9 cellular contexts compared by ENCODE assay signal in the genomic region with DNA sequence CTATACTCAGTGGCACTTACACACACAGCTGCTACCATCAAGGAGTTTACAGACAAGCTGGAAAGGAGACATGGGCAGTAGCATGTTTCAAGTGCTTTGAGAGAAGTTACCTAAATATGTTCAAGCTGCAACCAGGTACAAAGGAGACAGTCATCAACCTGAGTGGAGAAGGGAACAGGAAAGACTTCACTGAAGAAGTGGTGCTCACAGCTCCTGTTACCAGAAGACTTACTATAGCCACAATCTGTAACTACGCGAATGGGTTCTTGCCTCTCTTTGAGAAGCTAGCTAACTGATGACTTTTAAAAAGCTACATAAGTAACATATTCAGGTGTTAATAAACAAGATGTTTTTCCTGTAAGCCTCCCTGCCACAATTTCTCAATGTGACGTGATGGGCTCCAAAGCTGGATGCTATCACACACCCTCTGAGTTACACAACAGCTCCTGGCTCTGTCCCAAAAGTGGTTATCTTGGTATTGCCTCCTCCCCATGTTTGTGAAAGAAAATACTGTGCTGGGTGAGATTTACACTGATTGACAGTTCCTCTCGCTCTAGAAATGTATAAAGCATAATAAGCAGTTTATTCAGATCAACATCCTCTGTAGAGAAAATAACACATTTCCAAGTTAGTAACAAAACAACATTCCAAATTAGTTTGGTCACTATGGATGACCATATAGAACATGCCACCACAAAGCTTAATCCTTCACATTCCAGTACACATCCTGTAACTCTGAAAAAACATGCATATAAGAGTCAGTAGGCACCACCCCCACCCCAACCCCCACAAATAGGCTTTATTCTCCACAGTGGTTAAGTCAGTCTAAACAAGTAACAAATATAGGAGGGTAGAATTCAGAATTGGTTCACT.
DNase-seq lines count a peak whose midpoint lies in the region; ATAC-seq, FAIRE-seq and TF ChIP-seq lines count a peak whose summit lies in the region.
"Had no signal": no experiment of that assay in that cellular context is flagged by ENCODE, and none has a peak within 500 bp of the region (broad histone marks: within the 10 kb centered on the region; RNA-seq: fewer than 3 reads in every experiment).

No MANE protein-coding gene starts in this region.

- in situ Hi-C loops in GM12878 (cut with MboI): no loop called here

- TF ChIP-seq POLR2A in breast epithelium (IDR thresholded peaks at IDR 0.05): no peak
- no peak for TF ChIP-seq POLR2A in GM12878 (IDR thresholded peaks at IDR 0.05; ENCODE audit: low read depth, low read length)

- H2AFZ ChIP-seq in GM12878 (ENCODE audit: control insufficient read depth, low read depth, low read length): no peak overlapping the region

- peak overlapping the region; percentile 43 for H3K4me3 Mint-ChIP-seq in MCF 10A (ENCODE audit: unreplicated experiment)
- no peak overlapping the region for H3K4me3 Mint-ChIP-seq in stimulated activated effector memory CD8-positive, alpha-beta T cell treated with anti-CD3 and anti-CD28 coated beads, Interleukin-12 subunit alpha, Interleukin-12 subunit beta, amount 100 ng/mL, for 72 hours

- no peaks in the 10 kb centered on the region for H3K27me3 Mint-ChIP-seq in MCF 10A (ENCODE audit: insufficient read depth, unreplicated experiment)

- no peak overlapping the region for H3K4me2 ChIP-seq in GM12878 (ENCODE audit: control insufficient read depth, insufficient read depth)

- H3K79me2 ChIP-seq in GM12878 (ENCODE audit: control insufficient read depth, insufficient read depth, low read length): peaks cover 20% of the 10 kb centered on the region

- BruUV-seq in MCF 10A (replicated peaks; lab: Mats Ljungman, UMichigan) (no TSS peak), GM12878 (replicated peaks; lab: Mats Ljungman, UMichigan) (TSS peak; percentile 4)

- WGBS in GM12878 (ENCODE audit: insufficient coverage, insufficient replicate concordance, low lambda C conversion rate, missing lambda C conversion rate): 97% methylated on average over 4 of the region's 4 CpGs
- 54 to 56% methylated on average over 4 of the region's 4 CpGs for WGBS in aorta, 2 donors

- SMC1A ChIA-PET in GM12878 (lab: Charles Lee; ENCODE audit: uncharacterized antibody, unreplicated experiment): interaction anchor here (1.2 to 2.1 kb wide), 6 partner anchors 11 to 120 kb away, joined by 3 to 8 read pairs (median 4); a partner anchor contains a TSS

- H3K4me3 ChIP-seq in breast epithelium (no peak overlapping the region), GM12878 (no peak overlapping the region), aorta (ENCODE audit: low read length in 2 of 2) (no peak overlapping the region)

- H3K27ac Mint-ChIP-seq in MCF 10A (ENCODE audit: low read depth, unreplicated experiment): peak overlapping the region; percentile 80
- H3K27ac Mint-ChIP-seq in stimulated activated effector memory CD8-positive, alpha-beta T cell treated with anti-CD3 and anti-CD28 coated beads, Interleukin-12 subunit alpha, Interleukin-12 subunit beta, amount 100 ng/mL, for 72 hours: no peak overlapping the region

- H3K27ac ChIP-seq in breast epithelium (no peak overlapping the region), GM12878 (ENCODE audit: control insufficient read depth, insufficient read depth) (no peak overlapping the region), aorta (ENCODE audit: low read depth in 1 of 2, low read length in 2 of 2) (no peak overlapping the region)

- H3K9me3 Mint-ChIP-seq in MCF 10A (ENCODE audit: unreplicated experiment): no peaks in the 10 kb centered on the region
- H3K9me3 Mint-ChIP-seq in stimulated activated effector memory CD8-positive, alpha-beta T cell treated with anti-CD3 and anti-CD28 coated beads, Interleukin-12 subunit alpha, Interleukin-12 subunit beta, amount 100 ng/mL, for 72 hours: no peaks in the 10 kb centered on the region

- peak; percentile 47 for FAIRE-seq in GM12878 (lab: Jason Lieb, UNC)

- H3K4me1 ChIP-seq in breast epithelium (no peaks in the 10 kb centered on the region), GM12878 (ENCODE audit: control insufficient read depth, insufficient read depth, low read length) (peaks cover 6% of the 10 kb centered on the region), aorta (ENCODE audit: control insufficient read depth in 1 of 2, insufficient read depth in 2 of 2, low read length in 2 of 2) (peaks cover 0 to 3% of the 10 kb centered on the region in 2 donors)

- no peak for ATAC-seq in GM12878
- peak; percentile 64 for ATAC-seq in aorta (ENCODE audit: low FRiP score)
- no peak for ATAC-seq in stimulated activated naive CD8-positive, alpha-beta T cell treated with anti-CD3 and anti-CD28 coated beads, Interleukin-15, Interleukin-2, amounts not matched to agents 100 U/mL and 50 U/mL, for 24 hours
- no peak for ATAC-seq in stimulated activated effector memory CD8-positive, alpha-beta T cell treated with anti-CD3 and anti-CD28 coated beads, Interleukin-12 subunit alpha, Interleukin-12 subunit beta, amount 100 ng/mL, for 72 hours

- H3K9me3 ChIP-seq in breast epithelium (no peaks in the 10 kb centered on the region), GM12878 (replicated peaks; ENCODE audit: control insufficient read depth, insufficient read depth, low read length) (no peaks in the 10 kb centered on the region; the same call in 2 of the 3 replicates), aorta (ENCODE audit: control insufficient read depth, low read length) (no peaks in the 10 kb centered on the region)

- intact Hi-C loops in MCF 10A (cut with micrococcal nuclease): loop anchor here (1.0 to 5.0 kb wide), 3 partner anchors 80 to 269 kb away; a partner anchor contains a TSS
- intact Hi-C loops in breast epithelium (cut with DNase I; ENCODE audit: low total_unique reads): no loop called here
- intact Hi-C loops in GM12878 (cut with micrococcal nuclease; ENCODE audit: unreplicated experiment): loop anchor here (5.0 kb wide), 1 partner anchor 79 kb away; no protein-coding TSS in a partner anchor
- intact Hi-C loops in aorta (cut with DNase I): no loop called here

- DNase-seq in MCF 10A (ENCODE audit: unreplicated experiment) (peak; percentile 97), breast epithelium (ENCODE audit: low spot score in 2 of 2) (no peak), GM12878 (ENCODE audit: low read depth, low spot score) (no peak), left kidney (ENCODE audit: low read depth, low spot score) (peak; percentile 31), aorta (no peak), NCI-H82 treated with DMSO at 0.1 percent for 48 hours (lab: John Stamatoyannopoulos, UW; ENCODE audit: unreplicated experiment) (no peak)
- no peak for DNase-seq in stimulated activated naive CD8-positive, alpha-beta T cell treated with anti-CD3 and anti-CD28 coated beads, Interleukin-15, Interleukin-2, amounts not matched to agents 100 U/mL and 50 U/mL, for 24 hours
- no peak for DNase-seq in stimulated activated effector memory CD8-positive, alpha-beta T cell treated with anti-CD3 and anti-CD28 coated beads, Interleukin-12 subunit alpha, Interleukin-12 subunit beta, amount 100 ng/mL, for 72 hours (ENCODE audit: low spot score in 2 of 2)
- DNase-seq: NCI-H1417 had no signal

- RAD21 ChIA-PET in GM12878 (lab: Charles Lee; ENCODE audit: unreplicated experiment): interaction anchor here (1.0 to 2.8 kb wide), 6 partner anchors 8 to 246 kb away, joined by 3 to 12 read pairs (median 6); a partner anchor contains a TSS

- peaks cover 13% of the 10 kb centered on the region for H3K36me3 Mint-ChIP-seq in MCF 10A (ENCODE audit: insufficient read depth, unreplicated experiment)
- peaks cover 12% of the 10 kb centered on the region for H3K36me3 Mint-ChIP-seq in stimulated activated effector memory CD8-positive, alpha-beta T cell treated with anti-CD3 and anti-CD28 coated beads, Interleukin-12 subunit alpha, Interleukin-12 subunit beta, amount 100 ng/mL, for 72 hours

- TF ChIP-seq CTCF in MCF 10A (IDR thresholded peaks at IDR 0.05; ENCODE audit: unreplicated experiment): no peak
- no peak for TF ChIP-seq CTCF in breast epithelium (IDR thresholded peaks at IDR 0.05)
- no peak for TF ChIP-seq CTCF in GM12878 (IDR thresholded peaks at IDR 0.05 in 2 of 3, conservative IDR thresholded peaks at IDR 0.05 in 1 of 3; ENCODE audit: control insufficient read depth in 2 of 3, extremely low read depth in 1 of 3, insufficient read depth in 1 of 3, low read depth in 3 of 3, low read length in 3 of 3)

- H3K27me3 ChIP-seq in breast epithelium (no peaks in the 10 kb centered on the region), GM12878 (replicated peaks in 1 of 2; ENCODE audit: control insufficient read depth in 2 of 2, insufficient read depth in 2 of 2, low read length in 1 of 2) (no peaks in the 10 kb centered on the region), aorta (ENCODE audit: control insufficient read depth in 1 of 2, insufficient read depth in 2 of 2, low read length in 1 of 2) (no peaks in the 10 kb centered on the region)

- H3K9ac ChIP-seq in GM12878 (ENCODE audit: control insufficient read depth, insufficient read depth, low read length): no peak overlapping the region

- no peaks in the 10 kb centered on the region for H3K36me3 ChIP-seq in breast epithelium
- no peaks in the 10 kb centered on the region for H3K36me3 ChIP-seq in GM12878 (ENCODE audit: control insufficient read depth in 2 of 2, insufficient read depth in 2 of 2, low read length in 1 of 2)
- no peaks in the 10 kb centered on the region for H3K36me3 ChIP-seq in aorta (ENCODE audit: control insufficient read depth in 1 of 2, insufficient read depth in 2 of 2, low read length in 1 of 2)

- TF ChIP-seq RAD21 in GM12878 (IDR thresholded peaks at IDR 0.05; ENCODE audit: insufficient read depth, low read depth, low read length): no peak

- CTCF ChIA-PET in MCF 10A (lab: Yijun Ruan, JAX) (interaction anchor here (0.6 to 2.2 kb wide), 11 partner anchors 9 to 378 kb away, joined by 3 to 7 read pairs (median 5); no protein-coding TSS in a partner anchor), GM12878 (lab: Yijun Ruan, JAX) (interaction anchor here (0.8 to 3.4 kb wide), 4 partner anchors 16 to 119 kb away, joined by 3 to 17 read pairs (median 3); no protein-coding TSS in a partner anchor)

- no peak for TF ChIP-seq EP300 in GM12878 (IDR thresholded peaks at IDR 0.05; ENCODE audit: borderline replicate concordance in 1 of 2, control insufficient read depth in 1 of 2, low read depth in 2 of 2, low read length in 2 of 2)

- peaks cover 33% of the 10 kb centered on the region for H3K4me1 Mint-ChIP-seq in MCF 10A (ENCODE audit: insufficient read depth, unreplicated experiment)
- H3K4me1 Mint-ChIP-seq in stimulated activated effector memory CD8-positive, alpha-beta T cell treated with anti-CD3 and anti-CD28 coated beads, Interleukin-12 subunit alpha, Interleukin-12 subunit beta, amount 100 ng/mL, for 72 hours: peaks cover 59% of the 10 kb centered on the region

- POLR2A ChIA-PET in MCF 10A (lab: Yijun Ruan, JAX): interaction anchor here (0.6 to 10.8 kb wide), 25 partner anchors 10 to 263 kb away, joined by 3 to 223 read pairs (median 4); a partner anchor contains a TSS
- POLR2A ChIA-PET in GM12878 (lab: Charles Lee): no interaction called here

- H4K20me1 ChIP-seq in GM12878 (ENCODE audit: control insufficient read depth, insufficient read depth): no peaks in the 10 kb centered on the region

TF ChIP-seq in GM12878, 131 proteins besides CTCF, POLR2A, EP300 and RAD21 (continues in another document):
- no peak for TF ChIP-seq NR2C1 (IDR thresholded peaks at IDR 0.05)
- TF ChIP-seq KAT2A (conservative IDR thresholded peaks at IDR 0.05; ENCODE audit: control insufficient read depth, low read depth, low read length): no peak
- TF ChIP-seq FOS (IDR thresholded peaks at IDR 0.05; ENCODE audit: borderline replicate concordance, extremely low read depth, insufficient read length): no peak

Comparison
In these comparisons a context has a peak if more than half of its experiments do, and no peak if none do; other contexts are left out.
1. DNase-seq: peak in MCF 10A (single experiment) and left kidney (single experiment); none in breast epithelium (0 of 2), GM12878 (single experiment), aorta (0 of 2), stimulated activated naive CD8-positive, alpha-beta T cell treated with anti-CD3 and anti-CD28 coated beads, Interleukin-15, Interleukin-2, amounts not matched to agents 100 U/mL and 50 U/mL, for 24 hours (single experiment), NCI-H82 treated with DMSO at 0.1 percent for 48 hours (single experiment) and stimulated activated effector memory CD8-positive, alpha-beta T cell treated with anti-CD3 and anti-CD28 coated beads, Interleukin-12 subunit alpha, Interleukin-12 subunit beta, amount 100 ng/mL, for 72 hours (0 of 2).
2. intact Hi-C loops: an anchor here in MCF 10A (1.0 to 5.0 kb wide) and GM12878 (5.0 kb wide); none called in breast epithelium and aorta.